ENCODE assay signal across 31 cellular contexts in the genomic region with DNA sequence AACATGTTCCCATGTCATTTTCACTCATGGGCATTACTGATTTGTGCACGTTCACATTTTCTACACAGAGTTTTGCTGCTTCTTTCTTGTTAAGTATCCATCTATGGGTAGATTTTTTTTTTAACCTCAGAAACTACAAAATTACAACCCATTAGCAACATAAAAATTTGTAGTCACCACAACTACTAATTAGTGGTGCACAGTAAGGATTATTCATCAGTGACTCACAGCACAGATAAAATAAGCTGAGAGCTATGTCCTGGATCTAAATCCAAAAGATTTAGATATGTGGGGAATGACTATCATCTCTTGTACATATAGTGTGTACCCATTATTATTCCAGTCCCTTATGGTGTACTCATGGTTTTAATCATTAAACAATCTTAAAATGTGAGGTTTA. TPM values are rescaled to one million over a fixed set of nuclear protein-coding genes. Genes with fewer than 3 reads are reported as not detected.
DNase-seq lines count a peak whose midpoint lies in the region; ATAC-seq and TF ChIP-seq lines count a peak whose summit lies in the region.
"Had no signal": no experiment of that assay in that cellular context is flagged by ENCODE, and none has a peak within 500 bp of the region (broad histone marks: within the 10 kb centered on the region; RNA-seq: fewer than 3 reads in every experiment).

No MANE protein-coding gene starts in this region.

- no peak for TF ChIP-seq CTCF in AG09309 (IDR thresholded peaks at IDR 0.05; ENCODE audit: control insufficient read depth, insufficient read depth, low read depth, low read length, missing control alignments)
- TF ChIP-seq CTCF in foreskin fibroblast (IDR thresholded peaks at IDR 0.05; ENCODE audit: low read depth, low read length), result no peak

- ATAC-seq in esophagus mucosa, result no peak
- ATAC-seq: activated CD4-positive, alpha-beta T cell treated with anti-CD3 and anti-CD28 coated beads for 36 hours; heart left ventricle; lower lobe of right lung; mucosa of descending colon; natural killer cell treated with Interleukin-12 subunit alpha and Interleukin-12 subunit beta and Interleukin-15 and Interleukin-18, amount 100 ng/mL, for 72 hours; right cardiac atrium; stimulated activated effector memory CD8-positive, alpha-beta T cell treated with anti-CD3 and anti-CD28 coated beads, Interleukin-12 subunit alpha, Interleukin-12 subunit beta, amount 100 ng/mL, for 72 hours had no signal

- H3K4me3 ChIP-seq in AG09309 (ENCODE audit: control insufficient read depth, low read depth, low read length) (no peak overlapping the region), foreskin fibroblast (ENCODE audit: low read depth in 1 of 2, low read length in 2 of 2) (no peak overlapping the region), H7 (ENCODE audit: insufficient read depth, low read depth, low read length) (no peak overlapping the region)
- H3K4me3 ChIP-seq: dorsolateral prefrontal cortex, heart left ventricle, lower lobe of right lung, mucosa of descending colon, Peyer's patch, SJSA1, upper lobe of left lung had no signal

- no peaks in the 10 kb centered on the region for H3K36me3 ChIP-seq in H7 (replicated peaks; ENCODE audit: control insufficient read depth, insufficient read depth, low read length)
- H3K36me3 ChIP-seq: heart left ventricle, lower lobe of right lung, Peyer's patch, SJSA1, upper lobe of left lung had no signal

- DNase-seq in AG09309 (ENCODE audit: low read depth) (peak; percentile 16), GM04504 (ENCODE audit: low read depth) (peak; percentile 9), amniotic epithelial cell (ENCODE audit: low read depth) (peak; percentile 64), foreskin fibroblast (peak; percentile 34 to 56), H7 (no peak)
- DNase-seq in activated CD4-positive, CD25-positive, alpha-beta regulatory T cell treated with anti-CD3 and anti-CD28 coated beads, Interleukin-2, amount 50 U/mL, for 72 hours, result no peak
- no peak for DNase-seq in stimulated activated CD4-positive, alpha-beta T cell treated with anti-CD3 and anti-CD28 coated beads, Interleukin-12 subunit alpha, Interleukin-12 subunit beta, amount 100 ng/mL, for 4 hours
- DNase-seq: activated CD4-positive, alpha-beta T cell treated with anti-CD3 and anti-CD28 coated beads for 36 hours; activated CD8-positive, alpha-beta memory T cell treated with anti-CD3 and anti-CD28 coated beads for 24 hours; activated effector memory CD4-positive, alpha-beta T cell treated with anti-CD3 and anti-CD28 coated beads, Interleukin-2, amount 50 U/mL, for 16 hours; activated naive CD8-positive, alpha-beta T cell treated with anti-CD3 and anti-CD28 coated beads for 36 hours; DND-41; dorsolateral prefrontal cortex; heart left ventricle; kidney; lower lobe of right lung; mucosa of descending colon; NCI-H1105; NCI-H187 treated with DMSO at 0.1 percent for 48 hours; NCI-H2171 treated with DMSO at 0.1 percent for 48 hours; NCI-H524 treated with DMSO at 0.1 percent for 48 hours; Peyer's patch; right cardiac atrium; stimulated activated CD4-positive, alpha-beta T cell treated with anti-CD3 and anti-CD28 coated beads, Interleukin-4, amount 100 ng/mL, for 24 hours; upper lobe of left lung had no signal

- H3K27me3 ChIP-seq in H7 (ENCODE audit: control insufficient read depth, insufficient read depth, low read length), result no peaks in the 10 kb centered on the region
- H3K27me3 ChIP-seq: heart left ventricle, Peyer's patch, SJSA1, upper lobe of left lung had no signal

RNA-seq across cellular contexts. Expression of a gene that starts 19.7 kb away (rescaled TPM):
- total RNA-seq in esophagus mucosa, result not detected
- total RNA-seq in H7 (2014; rRNA removed; shearing (Covaris generic)), result not detected in 2 replicates
- total RNA-seq: activated CD4-positive, alpha-beta T cell treated with anti-CD3 and anti-CD28 coated beads for 36 hours; activated naive CD8-positive, alpha-beta T cell treated with anti-CD3 and anti-CD28 coated beads for 36 hours; dorsolateral prefrontal cortex; heart left ventricle; kidney; lower lobe of right lung; mucosa of descending colon; natural killer cell treated with Interleukin-12 subunit alpha and Interleukin-12 subunit beta and Interleukin-15 and Interleukin-18, amount 100 ng/mL, for 72 hours; osteoblast; Peyer's patch; right cardiac atrium; SJSA1; T-helper 1 cell treated with Interleukin-12 subunit alpha and Interleukin-12 subunit beta and Interleukin-4 antibody, amounts not matched to agents 30 ng/mL and 1 ng/mL, for 36 hours; upper lobe of left lung had no signal

Comparison
In these comparisons a context has a peak if more than half of its experiments do, and no peak if none do; other contexts are left out.
1. DNase-seq: peak in AG09309 (single experiment), GM04504 (single experiment), amniotic epithelial cell (single experiment) and foreskin fibroblast (2 of 2); none in H7 (single experiment), activated CD4-positive, CD25-positive, alpha-beta regulatory T cell treated with anti-CD3 and anti-CD28 coated beads, Interleukin-2, amount 50 U/mL, for 72 hours (single experiment) and stimulated activated CD4-positive, alpha-beta T cell treated with anti-CD3 and anti-CD28 coated beads, Interleukin-12 subunit alpha, Interleukin-12 subunit beta, amount 100 ng/mL, for 4 hours (single experiment).